ENCODE assay signal across 27 cellular contexts in the genomic region with DNA sequence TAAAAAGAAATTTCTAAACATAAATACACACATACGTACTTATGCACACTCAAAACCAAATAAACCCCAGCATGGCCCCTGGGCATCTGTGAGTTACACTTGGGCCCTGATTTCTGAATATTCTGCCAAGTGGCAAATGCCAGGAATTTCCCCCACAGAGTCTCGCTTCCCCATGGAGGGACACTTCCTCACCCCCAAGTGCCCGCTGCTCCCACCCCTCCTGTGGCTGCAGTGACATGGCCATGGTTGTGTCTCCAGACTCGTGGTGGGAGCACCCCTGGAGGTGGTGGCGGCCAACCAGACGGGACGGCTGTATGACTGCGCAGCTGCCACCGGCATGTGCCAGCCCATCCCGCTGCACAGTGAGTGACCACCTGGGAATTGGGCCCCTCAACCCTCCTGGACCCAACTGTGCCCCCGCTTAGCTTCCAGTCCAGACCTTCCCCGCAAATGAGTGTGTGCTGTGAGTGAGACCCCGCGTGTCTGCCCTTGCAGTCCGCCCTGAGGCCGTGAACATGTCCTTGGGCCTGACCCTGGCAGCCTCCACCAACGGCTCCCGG. TPM values are rescaled to one million over a fixed set of nuclear protein-coding genes. Genes with fewer than 3 reads are reported as not detected.
"Had no signal": no experiment of that assay in that cellular context is flagged by ENCODE, and none has a peak within 500 bp of the region (broad histone marks: within the 10 kb centered on the region; RNA-seq: fewer than 3 reads in every experiment).

No MANE protein-coding gene starts in this region.

- H3K4me1 Mint-ChIP-seq: brain had no signal

- H3K27ac Mint-ChIP-seq: activated B cell treated with CpG ODN at 0.5 μM for 24 hours; activated CD4-positive, alpha-beta T cell treated with anti-CD3 and anti-CD28 coated beads, Interleukin-2, amount 10 ng/mL, durations not matched to agents 24 days and 14 days; activated CD8-positive, alpha-beta memory T cell treated with anti-CD3 and anti-CD28 coated beads, Interleukin-2, amount 10 ng/mL, durations not matched to agents 7 days and 5 days; activated naive CD8-positive, alpha-beta T cell; activated T-cell treated with anti-CD3 and anti-CD28 coated beads, Interleukin-2, amount 50 U/mL, for 24 hours; brain; T-helper 17 cell had no signal

- H3K27me3 Mint-ChIP-seq: activated CD8-positive, alpha-beta memory T cell treated with anti-CD3 and anti-CD28 coated beads, Interleukin-2, amount 10 ng/mL, durations not matched to agents 7 days and 5 days; activated naive CD8-positive, alpha-beta T cell; activated T-cell treated with anti-CD3 and anti-CD28 coated beads, Interleukin-2, amount 50 U/mL, for 24 hours; central memory CD8-positive, alpha-beta T cell had no signal

- H3K4me3 ChIP-seq: Peyer's patch, SJCRH30 had no signal

- ATAC-seq: activated CD8-positive, alpha-beta memory T cell treated with anti-CD3 and anti-CD28 coated beads, Interleukin-2, amount 10 ng/mL, durations not matched to agents 7 days and 5 days; T-helper 17 cell had no signal

- H3K4me1 ChIP-seq: Peyer's patch, SJCRH30 had no signal

- H3K36me3 ChIP-seq: Peyer's patch, SJCRH30 had no signal

- H3K36me3 Mint-ChIP-seq: brain had no signal

- H3K27ac ChIP-seq: Peyer's patch, RWPE1, SJCRH30 had no signal

- H3K27me3 ChIP-seq: Peyer's patch, SJCRH30 had no signal

- DNase-seq: activated B cell treated with CpG ODN at 0.5 μM for 24 hours; activated CD4-positive, alpha-beta T cell treated with anti-CD3 and anti-CD28 coated beads for 1 hour; activated CD4-positive, alpha-beta T cell treated with anti-CD3 and anti-CD28 coated beads, Interleukin-2, amount 10 ng/mL, durations not matched to agents 24 days and 14 days; activated CD4-positive, alpha-beta T cell treated with anti-CD3 and anti-CD28 coated beads, Interleukin-2, amount 50 U/mL, for 48 hours; activated CD8-positive, alpha-beta memory T cell treated with anti-CD3 and anti-CD28 coated beads, Interleukin-2, amount 10 ng/mL, durations not matched to agents 7 days and 5 days; activated effector memory CD4-positive, alpha-beta T cell treated with anti-CD3 and anti-CD28 coated beads, Interleukin-2, amount 50 U/mL, for 16 hours; activated naive CD4-positive, alpha-beta T cell treated with Interleukin-2 at 50 U/mL for 16 hours; activated T-cell treated with anti-CD3 and anti-CD28 coated beads, Interleukin-2, amount 50 U/mL, for 24 hours; amygdala; Karpas-422; NCI-H1930; NCI-H2171 treated with DMSO at 0.1 percent for 48 hours; NCI-H226; NCI-H526; NK-92 treated with Interleukin-12 subunit alpha and Interleukin-12 subunit beta, amount 100 ng/mL, for 24 hours; OCI-M1; Peyer's patch; Right ventricle myocardium superior; SJCRH30; T-helper 17 cell; T-helper 9 cell had no signal

- H3K9me3 ChIP-seq: Peyer's patch, SJCRH30 had no signal

- H3K4me3 Mint-ChIP-seq: activated B cell treated with CpG ODN at 0.5 μM for 24 hours; activated CD4-positive, alpha-beta T cell treated with anti-CD3 and anti-CD28 coated beads, Interleukin-2, amount 10 ng/mL, durations not matched to agents 24 days and 14 days; activated CD8-positive, alpha-beta memory T cell treated with anti-CD3 and anti-CD28 coated beads, Interleukin-2, amount 10 ng/mL, durations not matched to agents 7 days and 5 days; activated naive CD8-positive, alpha-beta T cell; activated T-cell treated with anti-CD3 and anti-CD28 coated beads, Interleukin-2, amount 50 U/mL, for 24 hours; brain; central memory CD8-positive, alpha-beta T cell; T-helper 17 cell had no signal

RNA-seq across cellular contexts. Expression of a gene that starts 4.0 kb away (rescaled TPM):
- total RNA-seq: activated CD4-positive, alpha-beta T cell treated with anti-CD3 and anti-CD28 coated beads, Interleukin-2, amount 10 ng/mL, durations not matched to agents 24 days and 14 days; astrocyte; NCI-H460; Right ventricle myocardium superior; SJCRH30; T-helper 17 cell had no signal

RNA-seq across cellular contexts. Expression of a gene that starts 31.0 kb away (rescaled TPM):
- total RNA-seq: activated B cell treated with CpG ODN at 0.5 μM for 24 hours; activated CD4-positive, alpha-beta T cell treated with anti-CD3 and anti-CD28 coated beads, Interleukin-2, amount 10 ng/mL, durations not matched to agents 24 days and 14 days; activated CD8-positive, alpha-beta memory T cell treated with anti-CD3 and anti-CD28 coated beads, Interleukin-2, amount 10 ng/mL, durations not matched to agents 7 days and 5 days; astrocyte; NCI-H460; Peyer's patch; SJCRH30; T-helper 17 cell had no signal

RNA-seq across cellular contexts. Expression of a gene that starts 42.2 kb away (rescaled TPM):
- total RNA-seq: NCI-H460, SJCRH30 had no signal
